10 cellular contexts compared by ENCODE assay signal in the genomic region with DNA sequence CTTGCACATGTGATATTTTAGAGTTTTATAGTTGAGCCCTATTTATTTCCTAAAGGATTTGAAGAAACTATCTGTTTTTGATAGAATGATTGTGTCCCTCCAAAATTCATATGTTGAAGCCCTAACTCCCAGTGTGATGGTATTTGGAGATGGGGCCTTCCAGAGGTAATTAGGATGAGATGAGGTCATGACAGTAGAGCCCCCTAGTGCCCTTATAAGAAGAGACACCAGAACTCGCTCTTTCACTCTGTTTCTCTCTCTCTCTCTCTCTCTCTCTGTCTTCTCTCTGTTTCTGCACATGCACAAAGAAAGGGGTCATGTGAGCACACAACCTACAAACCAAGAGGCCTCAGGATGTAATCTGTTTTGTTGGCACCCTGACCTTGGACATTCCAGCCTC.
DNase-seq lines count a peak whose midpoint lies in the region; ATAC-seq and TF ChIP-seq lines count a peak whose summit lies in the region.
"Had no signal": no experiment of that assay in that cellular context is flagged by ENCODE, and none has a peak within 500 bp of the region (broad histone marks: within the 10 kb centered on the region; RNA-seq: fewer than 3 reads in every experiment).

No MANE protein-coding gene starts in this region.

- no peak for TF ChIP-seq CTCF in GM20000 (IDR thresholded peaks at IDR 0.05; ENCODE audit: extremely low read depth, missing control alignments)

- DNase-seq in DMS 273 treated with DMSO at 0.1 percent for 48 hours (lab: John Stamatoyannopoulos, UW): peak; percentile 9
- peak; percentile 17 to 70 for DNase-seq in SJCRH30
- DNase-seq in left kidney (ENCODE audit: low read depth, low spot score): peak; percentile 2
- DNase-seq in GM20000 (ENCODE audit: low spot score): no peak
- DNase-seq: activated T-cell treated with anti-CD3 and anti-CD28 coated beads, Interleukin-2, amount 50 U/mL, for 24 hours; CD4-positive, CD25-positive, alpha-beta regulatory T cell had no signal

- no peak overlapping the region for H3K4me3 ChIP-seq in SJCRH30

- H3K4me1 ChIP-seq in SJCRH30: no peaks in the 10 kb centered on the region; the same call in 1 of the 2 replicates

- no peak overlapping the region for H3K27ac ChIP-seq in SJCRH30

- ATAC-seq in HG03432 (IDR thresholded peaks at IDR 0.05; ENCODE audit: unreplicated experiment) (peak; percentile 42), HG02981 (IDR thresholded peaks at IDR 0.05; ENCODE audit: unreplicated experiment) (no peak), HG03097 (IDR thresholded peaks at IDR 0.05; ENCODE audit: low FRiP score, unreplicated experiment) (no peak), GM18873 (IDR thresholded peaks at IDR 0.05; ENCODE audit: low FRiP score, unreplicated experiment) (no peak)

- no peaks in the 10 kb centered on the region for H3K36me3 ChIP-seq in SJCRH30

- H3K9me3 ChIP-seq in SJCRH30 (replicated peaks): no peaks in the 10 kb centered on the region

- no peaks in the 10 kb centered on the region for H3K27me3 ChIP-seq in SJCRH30
